Comparison of ENCODE assay signal across 1 cellular context in the genomic region with DNA sequence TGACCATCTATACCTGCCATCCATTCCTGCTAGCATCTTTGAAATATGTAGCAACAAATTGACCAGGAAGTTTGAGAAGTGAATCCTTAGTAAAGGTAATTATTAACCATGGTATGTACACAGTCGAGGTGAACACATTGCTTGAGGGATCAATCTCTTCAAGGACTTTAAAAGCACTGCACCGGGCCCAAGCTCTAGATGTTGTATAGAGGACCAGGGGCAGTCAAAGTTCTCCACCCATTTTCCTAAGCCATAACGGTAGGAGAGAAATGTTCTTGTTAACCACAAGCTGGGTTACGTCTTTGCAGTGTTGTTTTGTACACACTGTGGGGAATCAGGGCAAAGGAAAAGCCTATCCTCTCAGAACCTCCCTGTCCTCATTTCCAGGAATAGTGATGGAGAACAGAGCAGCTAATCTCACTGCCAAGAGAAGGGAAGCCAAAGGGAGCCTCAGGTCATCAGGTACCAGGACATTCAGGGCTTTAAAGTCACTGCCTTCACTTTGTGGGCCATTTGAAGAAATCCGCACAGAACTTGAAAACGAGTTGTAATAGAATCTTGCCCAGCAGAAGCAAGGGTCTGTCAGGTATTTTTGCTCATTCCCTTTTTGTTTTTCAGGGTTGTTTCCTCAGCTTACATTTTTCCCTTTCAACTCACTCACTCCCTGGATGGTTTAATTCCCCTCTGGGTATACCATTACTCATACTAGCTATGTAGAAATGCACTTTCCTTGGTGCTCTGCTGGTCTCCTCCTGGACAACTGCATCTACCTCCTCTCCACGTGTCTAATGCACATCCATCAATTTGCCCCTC.
TF ChIP-seq lines count a peak whose summit lies in the region.

No MANE protein-coding gene starts in this region.

TF ChIP-seq in A549, 52 proteins besides CTCF, POLR2A, EP300 and RAD21 (continued from another document):
- no peak for TF ChIP-seq CBX2 (IDR thresholded peaks at IDR 0.05; ENCODE audit: borderline replicate concordance, low read depth)
- no peak for TF ChIP-seq RNF2 (IDR thresholded peaks at IDR 0.05; ENCODE audit: borderline replicate concordance, low read depth)
- TF ChIP-seq, protein P1, sequence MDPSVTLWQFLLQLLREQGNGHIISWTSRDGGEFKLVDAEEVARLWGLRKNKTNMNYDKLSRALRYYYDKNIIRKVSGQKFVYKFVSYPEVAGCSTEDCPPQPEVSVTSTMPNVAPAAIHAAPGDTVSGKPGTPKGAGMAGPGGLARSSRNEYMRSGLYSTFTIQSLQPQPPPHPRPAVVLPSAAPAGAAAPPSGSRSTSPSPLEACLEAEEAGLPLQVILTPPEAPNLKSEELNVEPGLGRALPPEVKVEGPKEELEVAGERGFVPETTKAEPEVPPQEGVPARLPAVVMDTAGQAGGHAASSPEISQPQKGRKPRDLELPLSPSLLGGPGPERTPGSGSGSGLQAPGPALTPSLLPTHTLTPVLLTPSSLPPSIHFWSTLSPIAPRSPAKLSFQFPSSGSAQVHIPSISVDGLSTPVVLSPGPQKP (IDR thresholded peaks at IDR 0.05; ENCODE audit: low read depth, low read length), result no peak
- no peak for TF ChIP-seq RCOR1 (IDR thresholded peaks at IDR 0.05; ENCODE audit: low read depth, low read length)
- no peak for TF ChIP-seq HDAC2 (IDR thresholded peaks at IDR 0.05)
- TF ChIP-seq HEYL (CRISPR knock-in tag; IDR thresholded peaks at IDR 0.05), result no peak
- TF ChIP-seq FOSL2 (IDR thresholded peaks at IDR 0.05), result no peak
- no peak for TF ChIP-seq FOSL2 (CRISPR knock-in tag; IDR thresholded peaks at IDR 0.05)
- TF ChIP-seq PHF8 (IDR thresholded peaks at IDR 0.05; ENCODE audit: borderline replicate concordance, low read depth), result no peak
